15 cellular contexts compared by ENCODE assay signal in the genomic region with DNA sequence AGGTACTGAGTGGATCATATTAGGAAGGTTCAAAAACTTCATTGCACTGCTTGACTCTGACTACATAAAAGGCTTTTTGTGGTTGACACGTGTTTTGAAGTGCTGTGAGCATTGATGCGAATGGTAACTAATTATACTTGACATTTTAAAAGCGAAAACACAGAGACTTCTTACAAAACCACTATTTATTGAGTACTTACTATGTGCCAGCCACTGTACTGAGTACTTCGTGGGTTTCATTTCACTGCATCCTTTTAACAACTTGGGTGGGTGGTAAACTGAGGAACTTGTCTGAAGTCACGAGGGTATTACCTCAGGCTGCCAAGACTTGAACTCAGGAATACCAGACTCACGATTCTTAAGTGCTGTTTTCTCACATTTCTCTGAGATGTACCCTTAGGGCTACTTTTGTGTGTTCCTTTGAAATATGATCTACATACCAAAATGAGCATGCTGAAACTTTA.
DNase-seq lines count a peak whose midpoint lies in the region; ATAC-seq, FAIRE-seq and TF ChIP-seq lines count a peak whose summit lies in the region.
"Had no signal": no experiment of that assay in that cellular context is flagged by ENCODE, and none has a peak within 500 bp of the region (broad histone marks: within the 10 kb centered on the region; RNA-seq: fewer than 3 reads in every experiment).

No MANE protein-coding gene starts in this region.

- DNase-seq in iris pigment epithelial cell (ENCODE audit: low read depth) = peak; percentile 25
- DNase-seq in NCI-H2171 treated with DMSO at 0.1 percent for 48 hours (lab: John Stamatoyannopoulos, UW) = no peak
- no peak for DNase-seq in H54 (ENCODE audit: insufficient read length, low spot score)
- DNase-seq: glutamatergic neuron, left lung, NCI-H2029 treated with DMSO at 0.1 percent for 48 hours, occipital lobe, RPMI8226 had no signal

- FAIRE-seq in H54 (lab: Jason Lieb, UNC) = no peak
- FAIRE-seq: TTC549 had no signal

- ATAC-seq in GM18498 (IDR thresholded peaks at IDR 0.05; ENCODE audit: unreplicated experiment) (peak; percentile 56), GM19463 (IDR thresholded peaks at IDR 0.05; ENCODE audit: unreplicated experiment) (peak; percentile 80), HG03520 (IDR thresholded peaks at IDR 0.05; ENCODE audit: unreplicated experiment) (peak; percentile 52), HG02973 (IDR thresholded peaks at IDR 0.05; ENCODE audit: unreplicated experiment) (no peak), HG03139 (IDR thresholded peaks at IDR 0.05; ENCODE audit: unreplicated experiment) (no peak)
- ATAC-seq: HCT116, left lung had no signal

- no peak for TF ChIP-seq POLR2A in H54 (IDR thresholded peaks at IDR 0.05; ENCODE audit: low read depth, low read length)

Comparison
In these comparisons a context has a peak if more than half of its experiments do, and no peak if none do; other contexts are left out.
1. ATAC-seq: peak in GM18498 (single experiment), GM19463 (single experiment) and HG03520 (single experiment); none in HG02973 (single experiment) and HG03139 (single experiment).